In the genomic region with DNA sequence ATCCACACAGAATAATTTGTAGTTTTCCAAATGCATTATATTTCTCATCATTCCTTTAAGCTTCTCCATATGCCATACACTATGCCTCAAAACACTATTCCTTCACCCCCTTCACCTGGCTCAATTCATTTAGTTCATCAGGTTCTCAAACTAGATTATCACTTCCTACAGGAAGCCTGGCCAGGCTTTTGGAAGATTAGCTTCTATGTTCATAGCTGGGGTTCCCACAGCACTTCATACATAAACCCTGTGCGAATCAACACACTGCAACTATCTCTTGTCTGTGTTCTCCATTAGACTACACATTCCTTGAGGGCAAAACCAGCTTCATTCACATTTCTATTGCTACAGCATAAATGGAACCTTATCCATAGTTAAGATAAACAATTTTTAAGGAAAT, we compare ENCODE assay signal across 19 cellular contexts. TPM values are rescaled to one million over a fixed set of nuclear protein-coding genes. Genes with fewer than 3 reads are reported as not detected.
"Had no signal": no experiment of that assay in that cellular context is flagged by ENCODE, and none has a peak within 500 bp of the region (broad histone marks: within the 10 kb centered on the region; RNA-seq: fewer than 3 reads in every experiment).

No MANE protein-coding gene starts in this region.

- H3K9me3 ChIP-seq: esophagus squamous epithelium, lower lobe of right lung, testis, upper lobe of right lung had no signal

- H3K4me3 ChIP-seq: cardiac muscle cell, esophagus squamous epithelium, lower lobe of right lung, spleen, testis, upper lobe of right lung had no signal

- H3K36me3 ChIP-seq: cardiac muscle cell, lower lobe of right lung, upper lobe of right lung had no signal

- H3K27ac ChIP-seq: cardiac muscle cell, esophagus squamous epithelium, lower lobe of right lung, spleen, testis, upper lobe of right lung had no signal

- H3K27me3 Mint-ChIP-seq: activated CD4-positive, alpha-beta T cell treated with anti-CD3 and anti-CD28 coated beads, Interleukin-2, amount 10 ng/mL, durations not matched to agents 24 days and 14 days; progenitor cell of endocrine pancreas; stimulated activated naive CD8-positive, alpha-beta T cell treated with anti-CD3 and anti-CD28 coated beads, Interleukin-15, amount 100 ng/mL, for 72 hours had no signal

- ATAC-seq: activated CD8-positive, alpha-beta T cell treated with anti-CD3 and anti-CD28 coated beads, Interleukin-2, amount 10 ng/mL, durations not matched to agents 7 days and 5 days; lower lobe of right lung; sciatic nerve; stimulated activated naive CD8-positive, alpha-beta T cell treated with anti-CD3 and anti-CD28 coated beads, Interleukin-15, amount 100 ng/mL, for 72 hours; upper lobe of right lung had no signal

- H3K4me1 ChIP-seq: esophagus squamous epithelium, lower lobe of right lung, spleen, testis, upper lobe of right lung had no signal

- H3K27ac Mint-ChIP-seq: activated naive CD4-positive, alpha-beta T cell treated with anti-CD3 and anti-CD28 coated beads for 36 hours; progenitor cell of endocrine pancreas had no signal

- DNase-seq: activated CD4-positive, alpha-beta T cell treated with anti-CD3 and anti-CD28 coated beads, Interleukin-2, amount 10 ng/mL, durations not matched to agents 24 days and 14 days; activated CD4-positive, CD25-positive, alpha-beta regulatory T cell; activated CD8-positive, alpha-beta memory T cell treated with anti-CD3 and anti-CD28 coated beads, Interleukin-2, amount 50 U/mL, for 4 hours; activated CD8-positive, alpha-beta T cell treated with anti-CD3 and anti-CD28 coated beads, Interleukin-2, amount 10 ng/mL, durations not matched to agents 7 days and 5 days; activated naive CD4-positive, alpha-beta T cell treated with anti-CD3 and anti-CD28 coated beads for 36 hours; effector CD4-positive, alpha-beta T cell; esophagus squamous epithelium; glutamatergic neuron; immature natural killer cell; lower lobe of right lung; spleen; stimulated activated naive CD8-positive, alpha-beta T cell treated with anti-CD3 and anti-CD28 coated beads, Interleukin-15, amount 100 ng/mL, for 72 hours; testis; upper lobe of right lung had no signal

- H3K4me3 Mint-ChIP-seq: activated CD4-positive, alpha-beta T cell treated with anti-CD3 and anti-CD28 coated beads, Interleukin-2, amount 10 ng/mL, durations not matched to agents 24 days and 14 days; activated CD8-positive, alpha-beta T cell treated with anti-CD3 and anti-CD28 coated beads, Interleukin-2, amount 10 ng/mL, durations not matched to agents 7 days and 5 days; activated naive CD4-positive, alpha-beta T cell treated with anti-CD3 and anti-CD28 coated beads for 36 hours; immature natural killer cell; stimulated activated naive CD8-positive, alpha-beta T cell treated with anti-CD3 and anti-CD28 coated beads, Interleukin-15, amount 100 ng/mL, for 72 hours; T-helper 1 cell treated with Interleukin-12 subunit alpha and Interleukin-12 subunit beta and Interleukin-4 antibody, amounts not matched to agents 30 μg/mL and 1 μg/mL, for 36 hours had no signal

- H3K27me3 ChIP-seq: cardiac muscle cell, esophagus squamous epithelium, spleen, testis, upper lobe of right lung had no signal

RNA-seq across cellular contexts. Expression of gene PLN, which starts 40.5 kb away (rescaled TPM):
- total RNA-seq: activated CD4-positive, alpha-beta T cell treated with anti-CD3 and anti-CD28 coated beads, Interleukin-2, amount 10 ng/mL, durations not matched to agents 24 days and 14 days; activated CD8-positive, alpha-beta T cell treated with anti-CD3 and anti-CD28 coated beads, Interleukin-2, amount 10 ng/mL, durations not matched to agents 7 days and 5 days; activated naive CD4-positive, alpha-beta T cell treated with anti-CD3 and anti-CD28 coated beads for 36 hours had no signal
- polyA plus RNA-seq: neural cell had no signal
